In genomic region chr3:59463253-59463652, GRCh38 we compare ENCODE assay signal across 25 cellular contexts.
"Had no signal": no experiment of that assay in that cellular context is flagged by ENCODE, and none has a peak within 500 bp of the region (broad histone marks: within the 10 kb centered on the region; RNA-seq: fewer than 3 reads in every experiment).

No MANE protein-coding gene starts in this region.

- H3K27ac ChIP-seq: PC-9, Peyer's patch, SJSA1, SK-N-MC had no signal

- H2AFZ ChIP-seq: PC-9 had no signal

- ATAC-seq: HepG2, Right ventricle myocardium inferior had no signal

- H3K9me3 ChIP-seq: Peyer's patch, SJSA1 had no signal

- H3K27me3 ChIP-seq: Peyer's patch, SJSA1 had no signal

- H3K36me3 ChIP-seq: Peyer's patch, SJSA1 had no signal

- H3K4me2 ChIP-seq: PC-9 had no signal

- H3K4me1 ChIP-seq: Peyer's patch, SJSA1 had no signal

- DNase-seq: IMR-90; Kasumi-1; KG1; MM.1S; NCI-H1092 treated with DMSO at 0.1 percent for 48 hours; NCI-H1436; NCI-H187; NCI-H2029; NCI-H2081 treated with DMSO at 0.1 percent for 48 hours; NCI-H2171; NCI-H226; NCI-H446; NCI-H510A; NCI-H524 treated with DMSO at 0.1 percent for 48 hours; NCI-H69; NCI-H774; NK-92 treated with Interleukin-12 subunit alpha and Interleukin-12 subunit beta, amount 100 ng/mL, for 24 hours; OCI-M1; PC-9; Peyer's patch; SHP77 treated with DMSO at 0.1 percent for 48 hours had no signal

- H3K4me3 ChIP-seq: PC-9, Peyer's patch, SJSA1, SK-N-MC had no signal
